Comparison of ENCODE assay signal across 21 cellular contexts in the genomic region with DNA sequence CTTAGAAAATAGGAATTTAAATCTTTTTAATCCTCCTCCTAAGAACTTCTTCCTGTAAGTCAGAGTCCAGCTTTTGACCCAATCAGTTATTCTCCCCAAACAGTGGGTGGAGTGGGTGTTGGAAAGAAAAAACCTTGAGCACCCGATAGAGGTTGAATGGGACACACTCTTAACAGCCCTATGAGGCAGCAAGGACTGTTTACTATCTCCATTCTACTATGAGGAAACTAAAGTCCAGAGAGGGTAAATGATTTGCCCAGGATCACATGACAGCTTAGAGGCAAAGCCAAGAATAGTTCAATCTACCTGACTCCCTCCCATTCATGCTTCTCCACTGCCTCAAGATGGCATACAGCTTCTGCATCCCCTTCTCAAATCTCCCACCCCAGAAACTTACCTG.
"Had no signal": no experiment of that assay in that cellular context is flagged by ENCODE, and none has a peak within 500 bp of the region (broad histone marks: within the 10 kb centered on the region; RNA-seq: fewer than 3 reads in every experiment).

No MANE protein-coding gene starts in this region.

- H3K36me3 ChIP-seq: heart left ventricle, sigmoid colon had no signal

- FAIRE-seq: bronchial epithelial cell, endometrium, urothelium cell line had no signal

- ATAC-seq: activated T-cell treated with anti-CD3 and anti-CD28 coated beads, Interleukin-2, amount 50 U/mL, for 72 hours; heart left ventricle; naive thymus-derived CD4-positive, alpha-beta T cell had no signal

- H3K4me3 ChIP-seq: heart left ventricle, sigmoid colon had no signal

- H3K4me1 ChIP-seq: sigmoid colon had no signal

- H3K27ac ChIP-seq: heart left ventricle, sigmoid colon had no signal

- DNase-seq: activated CD4-positive, alpha-beta memory T cell treated with anti-CD3 and anti-CD28 coated beads for 36 hours; activated CD4-positive, alpha-beta T cell treated with anti-CD3 and anti-CD28 coated beads for 48 hours; activated effector memory CD4-positive, alpha-beta T cell treated with Interleukin-2 at 50 U/mL for 16 hours; activated naive CD4-positive, alpha-beta T cell treated with anti-CD3 and anti-CD28 coated beads for 36 hours; activated naive CD8-positive, alpha-beta T cell treated with anti-CD3 and anti-CD28 coated beads, Interleukin-2, amount 10 ng/mL, durations not matched to agents 7 days and 5 days; activated T-cell treated with anti-CD3 and anti-CD28 coated beads, Interleukin-2, amount 50 U/mL, for 72 hours; amniotic stem cell; cortex of kidney; heart left ventricle; islet precursor cell; naive thymus-derived CD4-positive, alpha-beta T cell; occipital lobe; posterior cingulate gyrus; sigmoid colon; stimulated activated CD4-positive, alpha-beta T cell treated with anti-CD3 and anti-CD28 coated beads, Interleukin-4, amount 100 ng/mL, for 1 hour; stimulated activated naive CD4-positive, alpha-beta T cell treated with Interleukin-2 at 50 U/mL for 16 hours; T-helper 1 cell; T1000 had no signal

- H3K9me3 ChIP-seq: heart left ventricle, sigmoid colon had no signal
